In the genomic region with DNA sequence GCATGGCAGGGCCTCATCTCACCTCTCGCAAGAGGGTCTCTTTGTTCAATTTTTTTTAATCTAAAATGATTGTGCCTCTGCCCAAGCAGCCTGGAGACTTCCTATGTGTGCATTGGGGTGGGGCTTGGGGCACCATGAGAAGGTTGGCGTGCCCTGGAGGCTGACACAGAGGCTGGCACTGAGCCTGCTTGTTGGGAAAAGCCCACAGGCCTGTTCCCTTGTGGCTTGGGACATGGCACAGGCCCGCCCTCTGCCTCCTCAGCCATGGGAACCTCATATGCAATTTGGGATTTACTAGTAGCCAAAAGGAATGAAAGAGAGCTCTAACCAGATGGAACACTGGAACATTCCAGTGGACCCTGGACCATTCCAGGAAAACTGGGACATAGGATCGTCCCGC, we compare ENCODE assay signal across 9 cellular contexts. TPM values are rescaled to one million over a fixed set of nuclear protein-coding genes. Genes with fewer than 3 reads are reported as not detected.
A peak's percentile ranks its signal among the peaks of the same experiment; 100 is the strongest.
DNase-seq lines count a peak whose midpoint lies in the region; ATAC-seq and TF ChIP-seq lines count a peak whose summit lies in the region.
"Had no signal": no experiment of that assay in that cellular context is flagged by ENCODE, and none has a peak within 500 bp of the region (broad histone marks: within the 10 kb centered on the region; RNA-seq: fewer than 3 reads in every experiment).

No MANE protein-coding gene starts in this region.

- H3K27me3 ChIP-seq in CD8-positive, alpha-beta T cell (ENCODE audit: insufficient read depth, low read length), result no peaks in the 10 kb centered on the region
- H3K27me3 ChIP-seq in RWPE2 (ENCODE audit: insufficient read depth, poor library complexity, severe bottlenecking) (no peaks in the 10 kb centered on the region), prostate gland (replicated peaks; ENCODE audit: insufficient read depth) (no peaks in the 10 kb centered on the region)

- WGBS in prostate gland, result 51% methylated on average over 5 of the region's 5 CpGs

- H3K36me3 Mint-ChIP-seq in CD8-positive, alpha-beta T cell, result no peaks in the 10 kb centered on the region

- no peaks in the 10 kb centered on the region for H3K9me3 Mint-ChIP-seq in CD8-positive, alpha-beta T cell

- H3K4me3 ChIP-seq in CD8-positive, alpha-beta T cell (ENCODE audit: low read depth, low read length), result no peak overlapping the region
- H3K4me3 ChIP-seq in RWPE2 (ENCODE audit: severe bottlenecking) (no peak overlapping the region), fibroblast of pulmonary artery (replicated peaks; ENCODE audit: low read depth, low read length) (peak overlapping the region; percentile 73), prostate gland (no peak overlapping the region)

- no peak for TF ChIP-seq POLR2A in prostate gland (IDR thresholded peaks at IDR 0.05)

- DNase-seq in CD8-positive, alpha-beta T cell, result no peak
- DNase-seq in RWPE2 (ENCODE audit: low spot score) (no peak), fibroblast of pulmonary artery (ENCODE audit: low read depth) (no peak), prostate gland (ENCODE audit: low spot score) (peak; percentile 76)
- DNase-seq: NCI-H446 treated with DMSO at 0.1 percent for 48 hours had no signal

- POLR2A ChIA-PET in CD8-positive, alpha-beta T cell (lab: Charles Lee), result no interaction called here

- CTCF ChIA-PET in CD8-positive, alpha-beta T cell (lab: Charles Lee), result interaction anchor here (0.7 kb wide), 1 partner anchor 9 kb away, joined by 3 read pairs; no protein-coding TSS in a partner anchor

- H3K4me3 Mint-ChIP-seq in CD8-positive, alpha-beta T cell, result peak overlapping the region; percentile 80

- ATAC-seq in CD8-positive, alpha-beta T cell, result no peak
- ATAC-seq in RWPE2 (ENCODE audit: low read depth), result peak; percentile 7; the same call in 2 of the 3 replicates
- ATAC-seq in HG03135 (IDR thresholded peaks at IDR 0.05; ENCODE audit: unreplicated experiment), result no peak
- no peak for ATAC-seq in GM18520 (IDR thresholded peaks at IDR 0.05; ENCODE audit: unreplicated experiment)
- no peak for ATAC-seq in HG02970 (IDR thresholded peaks at IDR 0.05; ENCODE audit: low FRiP score, unreplicated experiment)
- no peak for ATAC-seq in GM21390 (IDR thresholded peaks at IDR 0.05; ENCODE audit: unreplicated experiment)

- no peaks in the 10 kb centered on the region for H3K36me3 ChIP-seq in CD8-positive, alpha-beta T cell (ENCODE audit: insufficient read depth, low read length)
- H3K36me3 ChIP-seq in RWPE2 (ENCODE audit: low read depth) (peaks cover 43% of the 10 kb centered on the region), prostate gland (no peaks in the 10 kb centered on the region)

- no peaks in the 10 kb centered on the region for H3K9me3 ChIP-seq in CD8-positive, alpha-beta T cell (ENCODE audit: low read length)
- H3K9me3 ChIP-seq in RWPE2 (ENCODE audit: severe bottlenecking) (no peaks in the 10 kb centered on the region), prostate gland (no peaks in the 10 kb centered on the region)

- H3K27ac ChIP-seq in CD8-positive, alpha-beta T cell (ENCODE audit: low read depth, low read length), result no peak overlapping the region
- H3K27ac ChIP-seq in RWPE2 (ENCODE audit: poor library complexity, severe bottlenecking) (peak overlapping the region; percentile 92), prostate gland (peak overlapping the region; percentile 85 to 88)

- H3K27ac Mint-ChIP-seq in CD8-positive, alpha-beta T cell, result peak overlapping the region; percentile 65

- no peaks in the 10 kb centered on the region for H3K27me3 Mint-ChIP-seq in CD8-positive, alpha-beta T cell (ENCODE audit: low read depth)

- intact Hi-C loops in CD8-positive, alpha-beta T cell (cut with DNase I, micrococcal nuclease), result no loop called here
- intact Hi-C loops in prostate gland (cut with DNase I), result no loop called here

- H3K4me1 ChIP-seq in CD8-positive, alpha-beta T cell (ENCODE audit: insufficient read depth, low read length), result peaks cover 13% of the 10 kb centered on the region
- H3K4me1 ChIP-seq in RWPE2 (ENCODE audit: insufficient read depth, poor library complexity, severe bottlenecking) (peaks cover 58% of the 10 kb centered on the region), prostate gland (replicated peaks) (peaks cover 19% of the 10 kb centered on the region)

- TF ChIP-seq CTCF in CD8-positive, alpha-beta T cell (IDR thresholded peaks at IDR 0.05), result no peak
- no peak for TF ChIP-seq CTCF in RWPE2 (IDR thresholded peaks at IDR 0.05; ENCODE audit: poor library complexity, severe bottlenecking)
- no peak for TF ChIP-seq CTCF in fibroblast of pulmonary artery (IDR thresholded peaks at IDR 0.05; ENCODE audit: low read length, missing control alignments)
- TF ChIP-seq CTCF in prostate gland (IDR thresholded peaks at IDR 0.05), result no peak

- H3K4me1 Mint-ChIP-seq in CD8-positive, alpha-beta T cell (ENCODE audit: low read depth), result peaks cover 13% of the 10 kb centered on the region

RNA-seq across cellular contexts. Expression of a gene that starts 8.0 kb away (rescaled TPM):
- not detected for total RNA-seq in CD8-positive, alpha-beta T cell
- 1,000 to 10,000 TPM in 1 of 2 donors, 100 to 1,000 TPM in 1; 365 to 1,352 TPM for total RNA-seq in prostate gland

RNA-seq across cellular contexts. Expression of a gene that starts 11.3 kb away (rescaled TPM):
- under 1 TPM; 0.72 to 0.90 TPM for total RNA-seq in CD8-positive, alpha-beta T cell
- total RNA-seq in prostate gland, result 10 to 100 TPM in 1 of 2 donors, 1 to 10 TPM in 1; 9.1 to 16.3 TPM

RNA-seq across cellular contexts. Expression of a gene that starts 15.1 kb away (rescaled TPM):
- total RNA-seq in CD8-positive, alpha-beta T cell, result 1 to 10 TPM; 1.2 to 2.4 TPM
- 10 to 100 TPM; 15.9 to 30.6 TPM for total RNA-seq in prostate gland

RNA-seq across cellular contexts. Expression of a gene that starts 19.5 kb away (rescaled TPM):
- 10 to 100 TPM; 12.1 to 13.5 TPM for total RNA-seq in CD8-positive, alpha-beta T cell
- total RNA-seq in prostate gland, result not detected

RNA-seq across cellular contexts. Expression of a gene that starts 31.0 kb away (rescaled TPM):
- 100 to 1,000 TPM; 426 to 440 TPM for total RNA-seq in CD8-positive, alpha-beta T cell
- total RNA-seq in prostate gland, result 10 to 100 TPM; 18.8 to 43.2 TPM

Comparison
In these comparisons a context has a peak if more than half of its experiments do, and no peak if none do; other contexts are left out.
1. RNA of a gene that starts 8.0 kb away (total RNA-seq): 365 to 1,352 TPM in prostate gland; not detected in CD8-positive, alpha-beta T cell; every median in the first group is over 100 times any median in the second.
2. RNA of a gene that starts 11.3 kb away (total RNA-seq): 9.1 to 16.3 TPM in prostate gland; 0.72 to 0.90 TPM in CD8-positive, alpha-beta T cell; every median in the first group is over 4 times any median in the second.
3. RNA of a gene that starts 15.1 kb away (total RNA-seq): 15.9 to 30.6 TPM in prostate gland; 1.2 to 2.4 TPM in CD8-positive, alpha-beta T cell; every median in the first group is over 4 times any median in the second.